9 cellular contexts compared by ENCODE assay signal in genomic region chr19:14113762-14114414, GRCh38. TPM values are rescaled to one million over a fixed set of nuclear protein-coding genes. Genes with fewer than 3 reads are reported as not detected.
A peak's percentile ranks its signal among the peaks of the same experiment; 100 is the strongest.
DNase-seq lines count a peak whose midpoint lies in the region; ATAC-seq and TF ChIP-seq lines count a peak whose summit lies in the region.
"Had no signal": no experiment of that assay in that cellular context is flagged by ENCODE, and none has a peak within 500 bp of the region (broad histone marks: within the 10 kb centered on the region; RNA-seq: fewer than 3 reads in every experiment).

No MANE protein-coding gene starts in this region.

- no peaks in the 10 kb centered on the region for H3K27me3 ChIP-seq in SK-N-SH (ENCODE audit: insufficient read depth)
- H3K27me3 ChIP-seq in smooth muscle cell (ENCODE audit: low read depth) = no peaks in the 10 kb centered on the region

- H3K4me1 ChIP-seq in SK-N-SH (ENCODE audit: control insufficient read depth in 1 of 2, insufficient read depth in 2 of 2, low read depth in 1 of 2, low read length in 1 of 2) = peaks cover 11 to 20% of the 10 kb centered on the region in 2 experiments
- peaks cover 23% of the 10 kb centered on the region for H3K4me1 ChIP-seq in smooth muscle cell (ENCODE audit: low read depth)

- H3K9me3 ChIP-seq in SK-N-SH (no peaks in the 10 kb centered on the region), smooth muscle cell (replicated peaks; ENCODE audit: low read depth) (no peaks in the 10 kb centered on the region)

- ATAC-seq in SK-N-SH treated with all-trans-retinoic acid at 6 μM for 48 hours (no peak), GM19452 (IDR thresholded peaks at IDR 0.05; ENCODE audit: unreplicated experiment) (no peak)
- ATAC-seq: CD8-positive, alpha-beta T cell had no signal

- no peak overlapping the region for H3K4me3 ChIP-seq in SK-N-SH (ENCODE audit: low read depth in 2 of 2, low read length in 1 of 2)
- no peak overlapping the region for H3K4me3 ChIP-seq in smooth muscle cell

- H3K27ac ChIP-seq in SK-N-SH (ENCODE audit: low read depth in 2 of 2, low read length in 1 of 2) (no peak overlapping the region), smooth muscle cell (ENCODE audit: low read depth) (no peak overlapping the region)

- DNase-seq in SK-N-SH = no peak
- peak; percentile 25 for DNase-seq in activated CD4-positive, alpha-beta T cell treated with anti-CD3 and anti-CD28 coated beads, Interleukin-2, amount 50 U/mL, for 4 hours
- peak; percentile 77 to 80 for DNase-seq in erythroblast (lab: John Stamatoyannopoulos, UW)
- no peak for DNase-seq in smooth muscle cell (lab: John Stamatoyannopoulos, UW; ENCODE audit: unreplicated experiment)
- no peak for DNase-seq in NCI-H774 (lab: John Stamatoyannopoulos, UW)
- no peak for DNase-seq in NCI-H1105 (lab: John Stamatoyannopoulos, UW)

- H3K9ac ChIP-seq in SK-N-SH (no peak overlapping the region), smooth muscle cell (ENCODE audit: low read depth) (no peak overlapping the region)

- H3K36me3 ChIP-seq in SK-N-SH (replicated peaks in 1 of 2; ENCODE audit: control insufficient read depth in 1 of 2, insufficient read depth in 2 of 2, low read length in 1 of 2) = no peaks in the 10 kb centered on the region
- H3K36me3 ChIP-seq in smooth muscle cell (ENCODE audit: low read depth) = no peaks in the 10 kb centered on the region

- TF ChIP-seq CTCF in SK-N-SH (IDR thresholded peaks at IDR 0.05) (peak; percentile 40), smooth muscle cell (IDR thresholded peaks at IDR 0.05; ENCODE audit: borderline replicate concordance, insufficient read depth, poor library complexity, severe bottlenecking) (peak; percentile 32)

- H3F3A ChIP-seq in SK-N-SH (replicated peaks; ENCODE audit: insufficient read depth) (peaks cover 5% of the 10 kb centered on the region), smooth muscle cell (ENCODE audit: low read depth) (peaks cover 7% of the 10 kb centered on the region)

- H3K4me2 ChIP-seq in SK-N-SH (no peak overlapping the region), smooth muscle cell (no peak overlapping the region)

- WGBS in SK-N-SH (ENCODE audit: low lambda C conversion rate) = 91% methylated on average over 13 of the region's 18 CpGs
- 96% methylated on average over 18 of the region's 18 CpGs for WGBS in smooth muscle cell (ENCODE audit: low lambda C conversion rate)

- no peaks in the 10 kb centered on the region for H3K9me2 ChIP-seq in SK-N-SH

- no peak for TF ChIP-seq POLR2A in erythroblast (IDR thresholded peaks at IDR 0.05; ENCODE audit: low read length)

- CTCF ChIA-PET in SK-N-SH (lab: Yijun Ruan, JAX) = interaction anchor here (0.7 to 4.7 kb wide), 7 partner anchors 8 to 235 kb away, joined by 3 to 28 read pairs (median 9); partner anchors contain the start of genes ASF1B, MISP3 and SAMD1

- no peak for TF ChIP-seq RAD21 in SK-N-SH (IDR thresholded peaks at IDR 0.05; ENCODE audit: low read length)

- H3K79me2 ChIP-seq in SK-N-SH (ENCODE audit: insufficient read depth) (peaks cover 55% of the 10 kb centered on the region), smooth muscle cell (ENCODE audit: low read depth) (peaks cover 48% of the 10 kb centered on the region)

- POLR2A ChIA-PET in SK-N-SH (lab: Yijun Ruan, JAX) = no interaction called here

- H4K20me1 ChIP-seq in SK-N-SH (ENCODE audit: insufficient read depth) = no peaks in the 10 kb centered on the region
- H4K20me1 ChIP-seq in smooth muscle cell (ENCODE audit: low read depth) = peaks cover 53% of the 10 kb centered on the region

- H2AFZ ChIP-seq in SK-N-SH (ENCODE audit: low read depth) (no peak overlapping the region), smooth muscle cell (ENCODE audit: low read depth) (no peak overlapping the region)

- TF ChIP-seq EP300 in SK-N-SH (IDR thresholded peaks at IDR 0.05; ENCODE audit: borderline replicate concordance in 1 of 2, low read depth in 1 of 2, low read length in 1 of 2) = no peak

TF ChIP-seq in SK-N-SH, 30 proteins besides CTCF, POLR2A, EP300 and RAD21 (continues in another document):
- TF ChIP-seq POLR2AphosphoS5 (IDR thresholded peaks at IDR 0.05; ENCODE audit: low read depth, low read length) = no peak
- TF ChIP-seq CHD2 (IDR thresholded peaks at IDR 0.05; ENCODE audit: low read length, partially characterized antibody) = no peak
- no peak for TF ChIP-seq NRF1 (IDR thresholded peaks at IDR 0.05; ENCODE audit: low read depth, low read length)
- TF ChIP-seq EZH2phosphoT487 (IDR thresholded peaks at IDR 0.05; ENCODE audit: borderline replicate concordance, low read depth) = no peak
- no peak for TF ChIP-seq FOSL2 (IDR thresholded peaks at IDR 0.05; ENCODE audit: borderline replicate concordance, low read depth)
- no peak for TF ChIP-seq USF1 (IDR thresholded peaks at IDR 0.05; ENCODE audit: borderline replicate concordance, low read depth)
- TF ChIP-seq MEF2A (IDR thresholded peaks at IDR 0.05; ENCODE audit: borderline replicate concordance, low read depth) = no peak
- no peak for TF ChIP-seq RFX5 (IDR thresholded peaks at IDR 0.05; ENCODE audit: low read length)
- TF ChIP-seq ELF1 (IDR thresholded peaks at IDR 0.05) = no peak
- TF ChIP-seq YY1 (IDR thresholded peaks at IDR 0.05; ENCODE audit: low read depth) = no peak
- TF ChIP-seq FOXM1 (IDR thresholded peaks at IDR 0.05; ENCODE audit: low read depth) = no peak

TF ChIP-seq in SK-N-SH treated with all-trans-retinoic acid at 6 μM for 48 hours, 23 proteins besides CTCF, POLR2A, EP300 and RAD21:
- TF ChIP-seq ZC3H10 (CRISPR knock-in tag; IDR thresholded peaks at IDR 0.05) = no peak

RNA-seq across cellular contexts. Expression of gene PRKACA, which starts 3.7 kb away (rescaled TPM):
- polyA plus RNA-seq in SK-N-SH (2012; rRNA removed) = 17.2 and 48.4 TPM in 2 replicates
- 33.8 and 53.4 TPM in 2 replicates for polyA plus RNA-seq in SK-N-SH (2012; cell fraction: cytosol; rRNA removed)
- 32.5 and 44.9 TPM in 2 replicates for polyA plus RNA-seq in SK-N-SH (2012; cell fraction: nucleus; rRNA removed)
- total RNA-seq in smooth muscle cell = 20.7 and 30.3 TPM in 2 replicates
- polyA plus RNA-seq in smooth muscle cell = 11.1 and 14.4 TPM in 2 replicates

RNA-seq across cellular contexts. Expression of gene ASF1B, which starts 22.5 kb away (rescaled TPM):
- polyA plus RNA-seq in SK-N-SH (2012; rRNA removed) (17.8 and 19.0 TPM in 2 replicates), smooth muscle cell (7.1 and 11.3 TPM in 2 replicates)
- polyA plus RNA-seq in SK-N-SH (2012; cell fraction: cytosol; rRNA removed) = 12.3 and 20.2 TPM in 2 replicates
- 9.1 and 10.0 TPM in 2 replicates for polyA plus RNA-seq in SK-N-SH (2012; cell fraction: nucleus; rRNA removed)
- total RNA-seq in smooth muscle cell = 6.4 and 13.4 TPM in 2 replicates

RNA-seq across cellular contexts. Expression of gene SAMD1, which starts 23.3 kb away (rescaled TPM):
- 11.7 and 19.0 TPM in 2 replicates for polyA plus RNA-seq in SK-N-SH (2012; rRNA removed)
- polyA plus RNA-seq in SK-N-SH (2012; cell fraction: cytosol; rRNA removed) = 12.1 and 16.7 TPM in 2 replicates
- polyA plus RNA-seq in SK-N-SH (2012; cell fraction: nucleus; rRNA removed) = 24.4 and 35.4 TPM in 2 replicates
- 35.0 and 46.7 TPM in 2 replicates for total RNA-seq in smooth muscle cell
- polyA plus RNA-seq in smooth muscle cell = 71.3 and 84.1 TPM in 2 replicates

RNA-seq across cellular contexts. Expression of gene C19orf67, which starts 28.3 kb away (rescaled TPM):
- polyA plus RNA-seq in SK-N-SH (2012; rRNA removed) (not detected in 2 replicates), smooth muscle cell (0.17 and 0.49 TPM in 2 replicates)
- polyA plus RNA-seq in SK-N-SH (2012; cell fraction: cytosol; rRNA removed) = not detected in 2 replicates
- polyA plus RNA-seq in SK-N-SH (2012; cell fraction: nucleus; rRNA removed) = not detected in 2 replicates
- total RNA-seq in smooth muscle cell = not detected in 2 replicates
- total RNA-seq: CD8-positive, alpha-beta T cell had no signal

RNA-seq across cellular contexts. Expression of gene MISP3, which starts 41.3 kb away (rescaled TPM):
- polyA plus RNA-seq in SK-N-SH (2012; rRNA removed) (1.6 and 2.6 TPM in 2 replicates), smooth muscle cell (0.61 and 2.0 TPM in 2 replicates)
- 2.0 and 2.2 TPM in 2 replicates for polyA plus RNA-seq in SK-N-SH (2012; cell fraction: cytosol; rRNA removed)
- 2.5 and 5.0 TPM in 2 replicates for polyA plus RNA-seq in SK-N-SH (2012; cell fraction: nucleus; rRNA removed)
- total RNA-seq in smooth muscle cell = 2.4 TPM in 1 of 2 replicates, not detected in the other

Comparison
In these comparisons a context has a peak if more than half of its experiments do, and no peak if none do; other contexts are left out.
1. DNase-seq: peak in activated CD4-positive, alpha-beta T cell treated with anti-CD3 and anti-CD28 coated beads, Interleukin-2, amount 50 U/mL, for 4 hours (2 of 2) and erythroblast (2 of 2); none in SK-N-SH (single experiment), smooth muscle cell (single experiment), NCI-H774 (single experiment) and NCI-H1105 (single experiment).